ENCODE assay signal across 1 cellular context in the genomic region with DNA sequence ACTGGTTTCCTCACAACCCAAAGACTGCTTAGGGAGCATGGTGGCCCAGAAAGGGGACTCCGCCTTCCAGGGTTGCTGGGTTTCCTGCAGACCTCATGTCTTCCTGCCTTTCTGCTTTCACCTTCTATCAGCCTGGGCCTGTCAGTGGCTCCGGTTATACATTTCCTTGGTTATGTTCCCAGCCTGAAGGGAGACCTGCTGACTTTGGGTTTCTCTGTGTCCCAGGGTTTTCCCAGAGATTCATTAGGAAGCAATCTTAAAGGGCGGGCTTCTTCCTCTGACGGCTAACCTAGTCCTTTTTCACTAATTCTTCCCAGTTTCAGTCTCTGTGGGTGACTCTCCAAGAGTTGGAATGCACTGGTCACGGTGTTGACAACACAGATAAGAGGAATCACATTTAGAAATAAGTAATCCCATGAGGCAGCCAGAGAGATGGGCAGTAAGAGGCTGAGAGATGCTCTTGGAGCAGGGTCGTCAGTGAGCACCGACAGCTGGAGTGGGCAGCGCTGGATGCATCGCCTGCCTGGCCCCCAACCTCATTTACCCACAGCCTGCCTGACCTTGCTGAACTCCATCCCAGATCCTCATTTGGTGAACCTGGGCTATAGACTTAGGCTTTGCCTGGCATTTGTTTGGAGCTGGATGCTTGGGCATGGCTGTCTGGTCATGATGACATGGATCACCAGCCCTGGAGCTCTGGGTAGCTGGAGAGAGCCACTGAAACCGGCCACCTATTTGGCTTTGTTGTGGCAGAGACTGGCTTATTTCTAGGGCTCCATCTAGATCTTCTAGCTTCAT.
TF ChIP-seq lines count a peak whose summit lies in the region.

No MANE protein-coding gene starts in this region.

TF ChIP-seq in IMR-90, 13 proteins besides CTCF, POLR2A, EP300 and RAD21:
- TF ChIP-seq RCOR1 (IDR thresholded peaks at IDR 0.05; ENCODE audit: insufficient replicate concordance, low read length) (no peak), MAFK (IDR thresholded peaks at IDR 0.05; ENCODE audit: low read depth, low read length) (no peak), SMC3 (IDR thresholded peaks at IDR 0.05; ENCODE audit: low read depth, low read length) (no peak), MXI1 (IDR thresholded peaks at IDR 0.05; ENCODE audit: borderline replicate concordance, low read depth, low read length) (no peak), RFX5 (IDR thresholded peaks at IDR 0.05; ENCODE audit: low read depth, low read length) (no peak), CHD1 (IDR thresholded peaks at IDR 0.05; ENCODE audit: low read depth, low read length) (no peak)
